1 cellular context compared by ENCODE assay signal in genomic region chr7:90346326-90347125, GRCh38.
TF ChIP-seq lines count a peak whose summit lies in the region.

GTPBP10 (plus strand) TSS chr7:90346716; CDS start chr7:90346742, 26 bp downstream.

TF ChIP-seq in WTC11, 78 proteins besides CTCF, POLR2A, EP300 and RAD21 (continued from another document):
- TF ChIP-seq ZNF263 (CRISPR knock-in tag; IDR thresholded peaks at IDR 0.05; ENCODE audit: low read depth) (no peak), NR1H2 (CRISPR knock-in tag; IDR thresholded peaks at IDR 0.05) (no peak), ZNF512 (CRISPR knock-in tag; IDR thresholded peaks at IDR 0.05; ENCODE audit: borderline replicate concordance) (no peak), HMGXB4 (CRISPR knock-in tag; IDR thresholded peaks at IDR 0.05) (0 out of 2 replicates have a peak, but pooled peaks have one; percentile 28), ETV6 (CRISPR knock-in tag; IDR thresholded peaks at IDR 0.05) (peak; percentile 86), CDX4 (CRISPR knock-in tag; IDR thresholded peaks at IDR 0.05; ENCODE audit: borderline replicate concordance) (no peak), ZNF416 (CRISPR knock-in tag; IDR thresholded peaks at IDR 0.05) (no peak), TEAD1 (CRISPR knock-in tag; IDR thresholded peaks at IDR 0.05) (peak; percentile 72), RORB (CRISPR knock-in tag; IDR thresholded peaks at IDR 0.05) (no peak), MAX (CRISPR knock-in tag; IDR thresholded peaks at IDR 0.05) (peak; percentile 91), FOXP4 (CRISPR knock-in tag; IDR thresholded peaks at IDR 0.05) (peak; percentile 71; the same call in 1 of the 2 replicates), ZNF219 (CRISPR knock-in tag; IDR thresholded peaks at IDR 0.05; ENCODE audit: borderline replicate concordance) (no peak), ZNF671 (CRISPR knock-in tag; IDR thresholded peaks at IDR 0.05) (no peak), FOXK1 (CRISPR knock-in tag; IDR thresholded peaks at IDR 0.05) (peak; percentile 97), GRHL2 (CRISPR knock-in tag; IDR thresholded peaks at IDR 0.05; ENCODE audit: insufficient replicate concordance, severe bottlenecking) (no peak), IRF1 (CRISPR knock-in tag; IDR thresholded peaks at IDR 0.05) (0 out of 2 replicates have a peak, but pooled peaks have one; percentile 22), ESRRA (CRISPR knock-in tag; IDR thresholded peaks at IDR 0.05; ENCODE audit: borderline replicate concordance) (no peak), KAT7 (CRISPR knock-in tag; IDR thresholded peaks at IDR 0.05; ENCODE audit: borderline replicate concordance) (no peak), CREB1 (CRISPR knock-in tag; IDR thresholded peaks at IDR 0.05) (peak; percentile 88), NFE2L1 (CRISPR knock-in tag; IDR thresholded peaks at IDR 0.05) (no peak), ZNF396 (CRISPR knock-in tag; IDR thresholded peaks at IDR 0.05; ENCODE audit: borderline replicate concordance) (no peak), CREM (CRISPR knock-in tag; IDR thresholded peaks at IDR 0.05) (peak; percentile 98), ATF3 (CRISPR knock-in tag; conservative IDR thresholded peaks at IDR 0.05) (no peak), USF2 (CRISPR knock-in tag; IDR thresholded peaks at IDR 0.05) (no peak), SMAD3 (CRISPR knock-in tag; IDR thresholded peaks at IDR 0.05; ENCODE audit: borderline replicate concordance) (peak; percentile 80; the same call in 1 of the 2 replicates), PRRX2 (CRISPR knock-in tag; IDR thresholded peaks at IDR 0.05) (no peak), ZNF425 (CRISPR knock-in tag; conservative IDR thresholded peaks at IDR 0.05) (no peak), ZNF232 (CRISPR knock-in tag; IDR thresholded peaks at IDR 0.05) (peak; percentile 75), HMGA2 (CRISPR knock-in tag; IDR thresholded peaks at IDR 0.05) (no peak), ZNF317 (CRISPR knock-in tag; IDR thresholded peaks at IDR 0.05; ENCODE audit: borderline replicate concordance, low read depth) (no peak)
